1 cellular context compared by ENCODE assay signal in genomic region chr4:2843023-2843908, GRCh38.
TF ChIP-seq lines count a peak whose summit lies in the region.

A gene with protein sequence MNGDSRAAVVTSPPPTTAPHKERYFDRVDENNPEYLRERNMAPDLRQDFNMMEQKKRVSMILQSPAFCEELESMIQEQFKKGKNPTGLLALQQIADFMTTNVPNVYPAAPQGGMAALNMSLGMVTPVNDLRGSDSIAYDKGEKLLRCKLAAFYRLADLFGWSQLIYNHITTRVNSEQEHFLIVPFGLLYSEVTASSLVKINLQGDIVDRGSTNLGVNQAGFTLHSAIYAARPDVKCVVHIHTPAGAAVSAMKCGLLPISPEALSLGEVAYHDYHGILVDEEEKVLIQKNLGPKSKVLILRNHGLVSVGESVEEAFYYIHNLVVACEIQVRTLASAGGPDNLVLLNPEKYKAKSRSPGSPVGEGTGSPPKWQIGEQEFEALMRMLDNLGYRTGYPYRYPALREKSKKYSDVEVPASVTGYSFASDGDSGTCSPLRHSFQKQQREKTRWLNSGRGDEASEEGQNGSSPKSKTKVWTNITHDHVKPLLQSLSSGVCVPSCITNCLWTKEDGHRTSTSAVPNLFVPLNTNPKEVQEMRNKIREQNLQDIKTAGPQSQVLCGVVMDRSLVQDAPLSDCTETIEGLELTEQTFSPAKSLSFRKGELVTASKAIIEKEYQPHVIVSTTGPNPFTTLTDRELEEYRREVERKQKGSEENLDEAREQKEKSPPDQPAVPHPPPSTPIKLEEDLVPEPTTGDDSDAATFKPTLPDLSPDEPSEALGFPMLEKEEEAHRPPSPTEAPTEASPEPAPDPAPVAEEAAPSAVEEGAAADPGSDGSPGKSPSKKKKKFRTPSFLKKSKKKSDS (plus strand): TSS chr4:2843844. CDS start chr4:2875916, 32,072 bp downstream.

TF ChIP-seq in HepG2, 621 proteins besides CTCF, POLR2A, EP300 and RAD21 (continued from another document and continues in another):
- TF ChIP-seq ZNF512 (CRISPR knock-in tag; IDR thresholded peaks at IDR 0.05) (no peak), ZNF343 (CRISPR knock-in tag; IDR thresholded peaks at IDR 0.05) (no peak), ZNF580 (CRISPR knock-in tag; IDR thresholded peaks at IDR 0.05; ENCODE audit: borderline replicate concordance, low read depth) (no peak; the same call in 1 of the 2 replicates), FOXA1 (IDR thresholded peaks at IDR 0.05) (no peak), FOXA1 (CRISPR knock-in tag; IDR thresholded peaks at IDR 0.05) (no peak), ZNF136 (CRISPR knock-in tag; IDR thresholded peaks at IDR 0.05; ENCODE audit: low read depth) (no peak), SP5 (CRISPR knock-in tag; IDR thresholded peaks at IDR 0.05; ENCODE audit: borderline replicate concordance, low read depth) (peak; percentile 80), XBP1 (CRISPR knock-in tag; IDR thresholded peaks at IDR 0.05) (no peak), ZNF780A (CRISPR knock-in tag; IDR thresholded peaks at IDR 0.05) (no peak), CENPX (CRISPR knock-in tag; IDR thresholded peaks at IDR 0.05) (no peak), ZNF224 (CRISPR knock-in tag; IDR thresholded peaks at IDR 0.05) (no peak), ATF5 (CRISPR knock-in tag; IDR thresholded peaks at IDR 0.05; ENCODE audit: low read depth) (no peak), TCF7L2 (IDR thresholded peaks at IDR 0.05; ENCODE audit: low read depth, low read length) (no peak), HHEX (CRISPR knock-in tag; IDR thresholded peaks at IDR 0.05) (no peak), ZNF317 (CRISPR knock-in tag; IDR thresholded peaks at IDR 0.05) (peak; percentile 32; the same call in 1 of the 2 replicates), ZMYM4 (CRISPR knock-in tag; IDR thresholded peaks at IDR 0.05) (peak; percentile 52; the same call in 1 of the 2 replicates), ZNF331 (CRISPR knock-in tag; IDR thresholded peaks at IDR 0.05) (peak; percentile 41; the same call in 1 of the 2 replicates), ZKSCAN1 (IDR thresholded peaks at IDR 0.05; ENCODE audit: low read length) (no peak), MLLT10 (CRISPR knock-in tag; IDR thresholded peaks at IDR 0.05) (no peak), GTF2F1 (IDR thresholded peaks at IDR 0.05; ENCODE audit: low read length) (no peak), NFE2L2 (IDR thresholded peaks at IDR 0.05; ENCODE audit: low read length) (no peak), SCMH1 (CRISPR knock-in tag; IDR thresholded peaks at IDR 0.05; ENCODE audit: borderline replicate concordance) (no peak), GATA4 (IDR thresholded peaks at IDR 0.05; ENCODE audit: borderline replicate concordance, low read depth) (no peak; the same call in 1 of the 2 replicates), JUN (CRISPR knock-in tag; IDR thresholded peaks at IDR 0.05) (no peak), ZNF367 (CRISPR knock-in tag; IDR thresholded peaks at IDR 0.05; ENCODE audit: borderline replicate concordance) (no peak), MLX (CRISPR knock-in tag; IDR thresholded peaks at IDR 0.05) (no peak), PRMT3 (CRISPR knock-in tag; IDR thresholded peaks at IDR 0.05; ENCODE audit: borderline replicate concordance, low read depth) (no peak), RBFOX2 (IDR thresholded peaks at IDR 0.05; ENCODE audit: low read depth, low read length) (peak; percentile 90), NR2F1 (CRISPR knock-in tag; IDR thresholded peaks at IDR 0.05) (no peak), GATAD1 (CRISPR knock-in tag; IDR thresholded peaks at IDR 0.05) (peak; percentile 85), SIN3B (IDR thresholded peaks at IDR 0.05; ENCODE audit: low read length) (no peak), ZBTB44 (CRISPR knock-in tag; IDR thresholded peaks at IDR 0.05) (no peak), ZEB1 (IDR thresholded peaks at IDR 0.05; ENCODE audit: insufficient replicate concordance, low read depth) (no peak), TP53 (CRISPR knock-in tag; conservative IDR thresholded peaks at IDR 0.05) (0 out of 2 replicates have a peak, but pooled peaks have one; percentile 2)
- TF ChIP-seq, protein P1, sequence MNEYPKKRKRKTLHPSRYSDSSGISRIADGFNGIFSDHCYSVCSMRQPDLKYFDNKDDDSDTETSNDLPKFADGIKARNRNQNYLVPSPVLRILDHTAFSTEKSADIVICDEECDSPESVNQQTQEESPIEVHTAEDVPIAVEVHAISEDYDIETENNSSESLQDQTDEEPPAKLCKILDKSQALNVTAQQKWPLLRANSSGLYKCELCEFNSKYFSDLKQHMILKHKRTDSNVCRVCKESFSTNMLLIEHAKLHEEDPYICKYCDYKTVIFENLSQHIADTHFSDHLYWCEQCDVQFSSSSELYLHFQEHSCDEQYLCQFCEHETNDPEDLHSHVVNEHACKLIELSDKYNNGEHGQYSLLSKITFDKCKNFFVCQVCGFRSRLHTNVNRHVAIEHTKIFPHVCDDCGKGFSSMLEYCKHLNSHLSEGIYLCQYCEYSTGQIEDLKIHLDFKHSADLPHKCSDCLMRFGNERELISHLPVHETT (CRISPR knock-in tag; conservative IDR thresholded peaks at IDR 0.05), result no peak
- TF ChIP-seq, protein P2, sequence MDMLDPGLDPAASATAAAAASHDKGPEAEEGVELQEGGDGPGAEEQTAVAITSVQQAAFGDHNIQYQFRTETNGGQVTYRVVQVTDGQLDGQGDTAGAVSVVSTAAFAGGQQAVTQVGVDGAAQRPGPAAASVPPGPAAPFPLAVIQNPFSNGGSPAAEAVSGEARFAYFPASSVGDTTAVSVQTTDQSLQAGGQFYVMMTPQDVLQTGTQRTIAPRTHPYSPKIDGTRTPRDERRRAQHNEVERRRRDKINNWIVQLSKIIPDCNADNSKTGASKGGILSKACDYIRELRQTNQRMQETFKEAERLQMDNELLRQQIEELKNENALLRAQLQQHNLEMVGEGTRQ (IDR thresholded peaks at IDR 0.05; ENCODE audit: low read depth, low read length), result no peak
- TF ChIP-seq, protein P2 (CRISPR knock-in tag; IDR thresholded peaks at IDR 0.05; ENCODE audit: borderline replicate concordance), result no peak
- TF ChIP-seq, protein P3, sequence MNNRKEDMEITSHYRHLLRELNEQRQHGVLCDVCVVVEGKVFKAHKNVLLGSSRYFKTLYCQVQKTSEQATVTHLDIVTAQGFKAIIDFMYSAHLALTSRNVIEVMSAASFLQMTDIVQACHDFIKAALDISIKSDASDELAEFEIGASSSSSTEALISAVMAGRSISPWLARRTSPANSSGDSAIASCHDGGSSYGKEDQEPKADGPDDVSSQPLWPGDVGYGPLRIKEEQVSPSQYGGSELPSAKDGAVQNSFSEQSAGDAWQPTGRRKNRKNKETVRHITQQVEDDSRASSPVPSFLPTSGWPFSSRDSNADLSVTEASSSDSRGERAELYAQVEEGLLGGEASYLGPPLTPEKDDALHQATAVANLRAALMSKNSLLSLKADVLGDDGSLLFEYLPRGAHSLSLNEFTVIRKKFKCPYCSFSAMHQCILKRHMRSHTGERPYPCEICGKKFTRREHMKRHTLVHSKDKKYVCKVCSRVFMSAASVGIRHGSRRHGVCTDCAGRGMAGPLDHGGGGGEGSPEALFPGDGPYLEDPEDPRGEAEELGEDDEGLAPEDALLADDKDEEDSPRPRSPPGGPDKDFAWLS (CRISPR knock-in tag; IDR thresholded peaks at IDR 0.05; ENCODE audit: borderline replicate concordance), result no peak
- TF ChIP-seq, protein P4, sequence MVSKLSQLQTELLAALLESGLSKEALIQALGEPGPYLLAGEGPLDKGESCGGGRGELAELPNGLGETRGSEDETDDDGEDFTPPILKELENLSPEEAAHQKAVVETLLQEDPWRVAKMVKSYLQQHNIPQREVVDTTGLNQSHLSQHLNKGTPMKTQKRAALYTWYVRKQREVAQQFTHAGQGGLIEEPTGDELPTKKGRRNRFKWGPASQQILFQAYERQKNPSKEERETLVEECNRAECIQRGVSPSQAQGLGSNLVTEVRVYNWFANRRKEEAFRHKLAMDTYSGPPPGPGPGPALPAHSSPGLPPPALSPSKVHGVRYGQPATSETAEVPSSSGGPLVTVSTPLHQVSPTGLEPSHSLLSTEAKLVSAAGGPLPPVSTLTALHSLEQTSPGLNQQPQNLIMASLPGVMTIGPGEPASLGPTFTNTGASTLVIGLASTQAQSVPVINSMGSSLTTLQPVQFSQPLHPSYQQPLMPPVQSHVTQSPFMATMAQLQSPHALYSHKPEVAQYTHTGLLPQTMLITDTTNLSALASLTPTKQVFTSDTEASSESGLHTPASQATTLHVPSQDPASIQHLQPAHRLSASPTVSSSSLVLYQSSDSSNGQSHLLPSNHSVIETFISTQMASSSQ (IDR thresholded peaks at IDR 0.05; ENCODE audit: low read depth), result no peak
- TF ChIP-seq, protein P4 (CRISPR knock-in tag; IDR thresholded peaks at IDR 0.05; ENCODE audit: borderline replicate concordance), result peak; percentile 10; the same call in 1 of the 2 replicates
- TF ChIP-seq, protein P5, sequence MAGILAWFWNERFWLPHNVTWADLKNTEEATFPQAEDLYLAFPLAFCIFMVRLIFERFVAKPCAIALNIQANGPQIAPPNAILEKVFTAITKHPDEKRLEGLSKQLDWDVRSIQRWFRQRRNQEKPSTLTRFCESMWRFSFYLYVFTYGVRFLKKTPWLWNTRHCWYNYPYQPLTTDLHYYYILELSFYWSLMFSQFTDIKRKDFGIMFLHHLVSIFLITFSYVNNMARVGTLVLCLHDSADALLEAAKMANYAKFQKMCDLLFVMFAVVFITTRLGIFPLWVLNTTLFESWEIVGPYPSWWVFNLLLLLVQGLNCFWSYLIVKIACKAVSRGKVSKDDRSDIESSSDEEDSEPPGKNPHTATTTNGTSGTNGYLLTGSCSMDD (CRISPR knock-in tag; IDR thresholded peaks at IDR 0.05), result no peak
- TF ChIP-seq, protein P6, sequence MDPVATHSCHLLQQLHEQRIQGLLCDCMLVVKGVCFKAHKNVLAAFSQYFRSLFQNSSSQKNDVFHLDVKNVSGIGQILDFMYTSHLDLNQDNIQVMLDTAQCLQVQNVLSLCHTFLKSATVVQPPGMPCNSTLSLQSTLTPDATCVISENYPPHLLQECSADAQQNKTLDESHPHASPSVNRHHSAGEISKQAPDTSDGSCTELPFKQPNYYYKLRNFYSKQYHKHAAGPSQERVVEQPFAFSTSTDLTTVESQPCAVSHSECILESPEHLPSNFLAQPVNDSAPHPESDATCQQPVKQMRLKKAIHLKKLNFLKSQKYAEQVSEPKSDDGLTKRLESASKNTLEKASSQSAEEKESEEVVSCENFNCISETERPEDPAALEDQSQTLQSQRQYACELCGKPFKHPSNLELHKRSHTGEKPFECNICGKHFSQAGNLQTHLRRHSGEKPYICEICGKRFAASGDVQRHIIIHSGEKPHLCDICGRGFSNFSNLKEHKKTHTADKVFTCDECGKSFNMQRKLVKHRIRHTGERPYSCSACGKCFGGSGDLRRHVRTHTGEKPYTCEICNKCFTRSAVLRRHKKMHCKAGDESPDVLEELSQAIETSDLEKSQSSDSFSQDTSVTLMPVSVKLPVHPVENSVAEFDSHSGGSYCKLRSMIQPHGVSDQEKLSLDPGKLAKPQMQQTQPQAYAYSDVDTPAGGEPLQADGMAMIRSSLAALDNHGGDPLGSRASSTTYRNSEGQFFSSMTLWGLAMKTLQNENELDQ (CRISPR knock-in tag; IDR thresholded peaks at IDR 0.05; ENCODE audit: borderline replicate concordance), result no peak
